Comparison of ENCODE assay signal across 1 cellular context in genomic region chr9:37408933-37409710, GRCh38.
A peak's percentile ranks its signal among the peaks of the same experiment; 100 is the strongest.
TF ChIP-seq lines count a peak whose summit lies in the region.

No MANE protein-coding gene starts in this region.

TF ChIP-seq in K562, 482 proteins besides CTCF, POLR2A, EP300 and RAD21 (continues in another document):
- no peak for TF ChIP-seq PKNOX1 (IDR thresholded peaks at IDR 0.05)
- TF ChIP-seq CTBP1 (IDR thresholded peaks at IDR 0.05; ENCODE audit: borderline replicate concordance), result peak; percentile 59; the same call in 1 of the 2 replicates
- no peak for TF ChIP-seq SNAPC5 (CRISPR knock-in tag; IDR thresholded peaks at IDR 0.05)
- no peak for TF ChIP-seq FOXP4 (CRISPR knock-in tag; IDR thresholded peaks at IDR 0.05; ENCODE audit: borderline replicate concordance)
- TF ChIP-seq SMARCB1 (IDR thresholded peaks at IDR 0.05; ENCODE audit: insufficient read length, low read depth), result no peak
- no peak for TF ChIP-seq CREB3 (tag; conservative IDR thresholded peaks at IDR 0.05; ENCODE audit: low read depth)
- TF ChIP-seq YBX1 (IDR thresholded peaks at IDR 0.05), result no peak
- no peak for TF ChIP-seq MGA (IDR thresholded peaks at IDR 0.05)
- 0 out of 4 replicates have a peak, but pooled peaks of 1 of the 2 experiments have one; percentile 28 for TF ChIP-seq RCOR1 (IDR thresholded peaks at IDR 0.05; ENCODE audit: borderline replicate concordance in 1 of 2, low read depth in 2 of 2, low read length in 2 of 2)
- TF ChIP-seq C11orf30 (IDR thresholded peaks at IDR 0.05; ENCODE audit: low read depth), result no peak
- TF ChIP-seq TEAD4 (IDR thresholded peaks at IDR 0.05; ENCODE audit: low read length), result peak; percentile 33; the same call in 1 of the 2 replicates
- TF ChIP-seq TEAD4 (CRISPR knock-in tag; IDR thresholded peaks at IDR 0.05; ENCODE audit: borderline replicate concordance), result no peak
- TF ChIP-seq ZNF609 (CRISPR knock-in tag; IDR thresholded peaks at IDR 0.05; ENCODE audit: borderline replicate concordance), result no peak
- TF ChIP-seq KDM4B (IDR thresholded peaks at IDR 0.05; ENCODE audit: borderline replicate concordance in 2 of 2, low read depth in 1 of 2), result no peak
- no peak for TF ChIP-seq GTF2F1 (IDR thresholded peaks at IDR 0.05; ENCODE audit: low read depth, low read length)
- peak; percentile 63; the same call in 1 of the 2 replicates for TF ChIP-seq ZEB2 (IDR thresholded peaks at IDR 0.05)
- 0 out of 2 replicates have a peak, but pooled peaks have one; percentile 14 for TF ChIP-seq JUND (IDR thresholded peaks at IDR 0.05; ENCODE audit: borderline replicate concordance, low read depth, low read length)
- no peak for TF ChIP-seq JUND (tag; IDR thresholded peaks at IDR 0.05; ENCODE audit: borderline replicate concordance, low read depth, low read length)
- TF ChIP-seq SIN3B (IDR thresholded peaks at IDR 0.05; ENCODE audit: low read depth), result no peak
- TF ChIP-seq HMG20A (CRISPR knock-in tag; conservative IDR thresholded peaks at IDR 0.05), result no peak
- TF ChIP-seq ZFP91 (CRISPR knock-in tag; IDR thresholded peaks at IDR 0.05), result no peak
- no peak for TF ChIP-seq IRF9 (tag; IDR thresholded peaks at IDR 0.05)
- TF ChIP-seq ZNF766 (CRISPR knock-in tag; conservative IDR thresholded peaks at IDR 0.05), result no peak
- TF ChIP-seq TFAP4 (CRISPR knock-in tag; IDR thresholded peaks at IDR 0.05; ENCODE audit: borderline replicate concordance), result peak; percentile 44; the same call in 1 of the 2 replicates
- no peak for TF ChIP-seq SIRT6 (IDR thresholded peaks at IDR 0.05; ENCODE audit: low read depth, low read length)
- no peak for TF ChIP-seq ZSCAN29 (IDR thresholded peaks at IDR 0.05)
- no peak for TF ChIP-seq ZNF444 (CRISPR knock-in tag; IDR thresholded peaks at IDR 0.05)
- TF ChIP-seq PHF8 (IDR thresholded peaks at IDR 0.05; ENCODE audit: borderline replicate concordance, low read length), result no peak
- no peak for TF ChIP-seq SMAD4 (CRISPR knock-in tag; conservative IDR thresholded peaks at IDR 0.05)
- TF ChIP-seq ZNF140 (CRISPR knock-in tag; IDR thresholded peaks at IDR 0.05), result no peak
- no peak for TF ChIP-seq MEF2A (IDR thresholded peaks at IDR 0.05; ENCODE audit: control insufficient read depth, low read depth, low read length)
